In the genomic region with DNA sequence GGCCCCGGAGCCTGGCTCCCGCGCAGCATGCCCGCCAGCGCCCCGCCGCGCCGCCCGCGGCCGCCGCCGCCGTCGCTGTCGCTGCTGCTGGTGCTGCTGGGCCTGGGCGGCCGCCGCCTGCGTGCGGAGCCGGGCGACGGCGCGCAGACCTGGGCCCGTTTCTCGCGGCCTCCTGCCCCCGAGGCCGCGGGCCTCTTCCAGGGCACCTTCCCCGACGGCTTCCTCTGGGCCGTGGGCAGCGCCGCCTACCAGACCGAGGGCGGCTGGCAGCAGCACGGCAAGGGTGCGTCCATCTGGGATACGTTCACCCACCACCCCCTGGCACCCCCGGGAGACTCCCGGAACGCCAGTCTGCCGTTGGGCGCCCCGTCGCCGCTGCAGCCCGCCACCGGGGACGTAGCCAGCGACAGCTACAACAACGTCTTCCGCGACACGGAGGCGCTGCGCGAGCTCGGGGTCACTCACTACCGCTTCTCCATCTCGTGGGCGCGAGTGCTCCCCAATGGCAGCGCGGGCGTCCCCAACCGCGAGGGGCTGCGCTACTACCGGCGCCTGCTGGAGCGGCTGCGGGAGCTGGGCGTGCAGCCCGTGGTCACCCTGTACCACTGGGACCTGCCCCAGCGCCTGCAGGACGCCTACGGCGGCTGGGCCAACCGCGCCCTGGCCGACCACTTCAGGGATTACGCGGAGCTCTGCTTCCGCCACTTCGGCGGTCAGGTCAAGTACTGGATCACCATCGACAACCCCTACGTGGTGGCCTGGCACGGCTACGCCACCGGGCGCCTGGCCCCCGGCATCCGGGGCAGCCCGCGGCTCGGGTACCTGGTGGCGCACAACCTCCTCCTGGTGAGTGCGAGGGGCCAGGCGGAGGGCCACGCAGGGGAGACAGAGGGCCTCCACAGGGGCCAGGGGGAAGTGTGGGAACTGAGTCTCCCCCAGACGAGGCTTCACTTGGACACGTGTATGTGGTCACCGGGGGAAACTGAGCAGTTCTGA, we compare ENCODE assay signal across 9 cellular contexts. TPM values are rescaled to one million over a fixed set of nuclear protein-coding genes. Genes with fewer than 3 reads are reported as not detected.
DNase-seq lines count a peak whose midpoint lies in the region; ATAC-seq, FAIRE-seq and TF ChIP-seq lines count a peak whose summit lies in the region.
"Had no signal": no experiment of that assay in that cellular context is flagged by ENCODE, and none has a peak within 500 bp of the region (broad histone marks: within the 10 kb centered on the region; RNA-seq: fewer than 3 reads in every experiment).

A gene (plus strand): TSS at position 10 of the 996 bp plus-strand sequence. CDS start 18 bp downstream, at position 28.

- H3K9ac ChIP-seq in PC-3 (ENCODE audit: low read length) (no peak within 1 kb of the TSS), endothelial cell of umbilical vein (replicated peaks; ENCODE audit: extremely low read depth, insufficient read depth, low read length) (no peak within 1 kb of the TSS)

- CTCF ChIA-PET in PC-3 (lab: Charles Lee), result no interaction called here
- CTCF ChIA-PET in endothelial cell of umbilical vein (lab: Charles Lee), result interaction anchor here (0.9 to 1.6 kb wide), 6 partner anchors 11 to 366 kb away, joined by 3 to 4 read pairs (median 3); no protein-coding TSS in a partner anchor

- no peak for TF ChIP-seq CTCF in PC-3 (conservative IDR thresholded peaks at IDR 0.05; ENCODE audit: low read depth, low read length)
- TF ChIP-seq CTCF in endothelial cell of umbilical vein (IDR thresholded peaks at IDR 0.05; ENCODE audit: extremely low read depth in 1 of 2, insufficient read depth in 1 of 2, low read depth in 1 of 2, low read length in 2 of 2), result no peak
- no peak for TF ChIP-seq CTCF in mucosa of descending colon (IDR thresholded peaks at IDR 0.05)
- TF ChIP-seq CTCF in vagina (IDR thresholded peaks at IDR 0.05), result no peak

- DNase-seq in DMS53 treated with DMSO at 0.1 percent for 48 hours (lab: John Stamatoyannopoulos, UW; ENCODE audit: unreplicated experiment) (peak; percentile 24), PC-3 (no peak), endothelial cell of umbilical vein (ENCODE audit: low read depth, low spot score) (no peak), mucosa of descending colon (peak; percentile 16 to 61 (median 58)), vagina (ENCODE audit: extremely low spot score in 2 of 2) (no peak), hippocampal formation (lab: John Stamatoyannopoulos, UW) (no peak)

- BruUV-seq in PC-3 (replicated peaks; lab: Mats Ljungman, UMichigan) (no TSS peak), endothelial cell of umbilical vein (replicated peaks; lab: Mats Ljungman, UMichigan) (no TSS peak)

- TF ChIP-seq POLR2A in endothelial cell of umbilical vein (IDR thresholded peaks at IDR 0.05; ENCODE audit: low read depth, low read length) (no peak), vagina (IDR thresholded peaks at IDR 0.05) (no peak)

- dilution Hi-C loops in endothelial cell of umbilical vein (cut with MboI; ENCODE audit: extremely low pct_ligation_motif_present, low sequenced_read_pairs), result no loop called here

- H3K9me3 ChIP-seq in PC-3 (ENCODE audit: low read length) (no peaks in the 10 kb centered on the region), endothelial cell of umbilical vein (replicated peaks; ENCODE audit: control insufficient read depth, insufficient read depth, low read length) (no peaks in the 10 kb centered on the region), mucosa of descending colon (no peaks in the 10 kb centered on the region), vagina (no peaks in the 10 kb centered on the region)

- H3K36me3 ChIP-seq in PC-3 (ENCODE audit: low read depth, low read length) (no peaks in the 10 kb centered on the region), endothelial cell of umbilical vein (ENCODE audit: control insufficient read depth in 2 of 2, extremely low read depth in 1 of 2, insufficient read depth in 2 of 2, low read length in 2 of 2) (no peaks in the 10 kb centered on the region), mucosa of descending colon (ENCODE audit: low read depth) (no peaks in the 10 kb centered on the region), vagina (no peaks in the 10 kb centered on the region)

- H3K4me3 ChIP-seq in PC-3 (ENCODE audit: low read length) (peak within 1 kb of the TSS; percentile 47), endothelial cell of umbilical vein (replicated peaks in 1 of 3; ENCODE audit: insufficient read depth in 1 of 3, low read depth in 1 of 3, low read length in 3 of 3) (peak within 1 kb of the TSS; percentile 8 to 20 (median 15)), mucosa of descending colon (no peak within 1 kb of the TSS), vagina (peak within 1 kb of the TSS; percentile 52 to 66)

- POLR2A ChIA-PET in PC-3 (lab: Charles Lee; ENCODE audit: unreplicated experiment), result no interaction called here
- POLR2A ChIA-PET in endothelial cell of umbilical vein (lab: Charles Lee), result no interaction called here

- H3K27ac ChIP-seq in PC-3 (ENCODE audit: low read length) (no peak within 1 kb of the TSS), endothelial cell of umbilical vein (ENCODE audit: insufficient read depth, low read depth, low read length) (no peak within 1 kb of the TSS), vagina (peak within 1 kb of the TSS; percentile 57)

- H3K9me1 ChIP-seq in endothelial cell of umbilical vein (replicated peaks; ENCODE audit: control insufficient read depth, extremely low read depth, insufficient read depth, low read length), result no peaks in the 10 kb centered on the region

- FAIRE-seq in endothelial cell of umbilical vein (lab: Jason Lieb, UNC), result no peak

- no peaks in the 10 kb centered on the region for H3K79me2 ChIP-seq in PC-3 (ENCODE audit: low read length)
- no peaks in the 10 kb centered on the region for H3K79me2 ChIP-seq in endothelial cell of umbilical vein (ENCODE audit: control insufficient read depth, insufficient read depth, low read length)

- H3K27me3 ChIP-seq in PC-3 (ENCODE audit: low read length), result no peaks in the 10 kb centered on the region
- peaks cover 46 to 65% of the 10 kb centered on the region in 2 experiments for H3K27me3 ChIP-seq in endothelial cell of umbilical vein (ENCODE audit: control insufficient read depth in 2 of 2, insufficient read depth in 2 of 2, low read length in 2 of 2)
- H3K27me3 ChIP-seq in vagina, result no peaks in the 10 kb centered on the region

- no peaks in the 10 kb centered on the region for H3K9me2 ChIP-seq in PC-3 (replicated peaks; ENCODE audit: low read length)

- H2AFZ ChIP-seq in PC-3 (ENCODE audit: low read length), result peak within 1 kb of the TSS; percentile 55; the same call in 1 of the 2 replicates
- H2AFZ ChIP-seq in endothelial cell of umbilical vein (ENCODE audit: low read depth, low read length), result peak within 1 kb of the TSS; percentile 95

- no peaks in the 10 kb centered on the region for H4K20me1 ChIP-seq in PC-3 (ENCODE audit: low read length)
- H4K20me1 ChIP-seq in endothelial cell of umbilical vein (replicated peaks; ENCODE audit: control insufficient read depth, extremely low read depth, insufficient read depth, low read length), result no peaks in the 10 kb centered on the region

- H3K4me2 ChIP-seq in PC-3 (ENCODE audit: low read length) (peak within 1 kb of the TSS; percentile 57), endothelial cell of umbilical vein (ENCODE audit: insufficient read depth, low read length) (peak within 1 kb of the TSS; percentile 53)

- peak; percentile 31 for ATAC-seq in GM21515 (IDR thresholded peaks at IDR 0.05; ENCODE audit: unreplicated experiment)
- peak; percentile 60 for ATAC-seq in PC-3
- ATAC-seq in mucosa of descending colon, result peak; percentile 66
- no peak for ATAC-seq in HG03521 (IDR thresholded peaks at IDR 0.05; ENCODE audit: unreplicated experiment)

- no peaks in the 10 kb centered on the region for H3F3A ChIP-seq in PC-3 (ENCODE audit: low read length, unreplicated experiment)

- peaks cover 4% of the 10 kb centered on the region; the same call in 1 of the 2 replicates for H3K4me1 ChIP-seq in PC-3 (ENCODE audit: insufficient read depth, low read length)
- peaks cover 8% of the 10 kb centered on the region for H3K4me1 ChIP-seq in endothelial cell of umbilical vein (ENCODE audit: control insufficient read depth, extremely low read depth, insufficient read depth, low read length)
- H3K4me1 ChIP-seq in mucosa of descending colon (ENCODE audit: low read depth), result peaks cover 4% of the 10 kb centered on the region
- no peaks in the 10 kb centered on the region for H3K4me1 ChIP-seq in vagina

- intact Hi-C loops in PC-3 (cut with micrococcal nuclease), result no loop called here
- intact Hi-C loops in endothelial cell of umbilical vein (cut with micrococcal nuclease), result loop anchor here (1.0 to 2.0 kb wide), 2 partner anchors 12 to 430 kb away; a partner anchor contains a TSS
- intact Hi-C loops in mucosa of descending colon (cut with DNase I, micrococcal nuclease), result no loop called here
- intact Hi-C loops in vagina (cut with DNase I), result no loop called here

TF ChIP-seq in endothelial cell of umbilical vein, 7 proteins besides CTCF, POLR2A, EP300 and RAD21:
- TF ChIP-seq MYC (IDR thresholded peaks at IDR 0.05; ENCODE audit: low read depth, low read length) (no peak), GATA2 (IDR thresholded peaks at IDR 0.05; ENCODE audit: insufficient read depth, insufficient read length, low read depth, low read length) (no peak), EZH2 (IDR thresholded peaks at IDR 0.05; ENCODE audit: borderline replicate concordance, low read depth, low read length, severe bottlenecking) (peak; percentile 70), FOS (IDR thresholded peaks at IDR 0.05; ENCODE audit: borderline replicate concordance, insufficient read depth, low read length) (no peak), POLR2AphosphoS5 (IDR thresholded peaks at IDR 0.05; ENCODE audit: insufficient read depth, low read depth, low read length) (no peak), JUN (IDR thresholded peaks at IDR 0.05; ENCODE audit: borderline replicate concordance, insufficient read depth, insufficient read length, low read depth) (no peak)
- TF ChIP-seq, protein P1, sequence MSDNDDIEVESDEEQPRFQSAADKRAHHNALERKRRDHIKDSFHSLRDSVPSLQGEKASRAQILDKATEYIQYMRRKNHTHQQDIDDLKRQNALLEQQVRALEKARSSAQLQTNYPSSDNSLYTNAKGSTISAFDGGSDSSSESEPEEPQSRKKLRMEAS (IDR thresholded peaks at IDR 0.05; ENCODE audit: insufficient read depth, insufficient read length), result no peak

RNA-seq across cellular contexts. Expression of the gene that starts here (rescaled TPM):
- total RNA-seq in PC-3 (2014; rRNA removed) (0.07 TPM in 1 of 2 replicates, not detected in the other), endothelial cell of umbilical vein (0.07 and 0.12 TPM in 2 replicates), mucosa of descending colon (1 to 10 TPM in 1 of 3 donors, under 1 TPM in 2; 0.63 to 6.0 (median 0.84) TPM), vagina (1.7 TPM)
- 0.01 TPM in 1 of 2 replicates, not detected in the other for polyA plus RNA-seq in endothelial cell of umbilical vein
- polyA plus RNA-seq in endothelial cell of umbilical vein (2011; cell fraction: cytosol; rRNA removed), result 0.01 TPM in 1 of 2 replicates, not detected in the other
- polyA plus RNA-seq in endothelial cell of umbilical vein (2011; cell fraction: nucleus; rRNA removed), result 0.04 TPM in 1 of 2 replicates, not detected in the other
- not detected in 2 replicates for polyA plus RNA-seq in endothelial cell of umbilical vein (2012)
- not detected in 2 replicates for polyA minus RNA-seq in endothelial cell of umbilical vein
- not detected for polyA minus RNA-seq in endothelial cell of umbilical vein (2011; cell fraction: cytosol; rRNA and poly(A)+ RNA removed)
- not detected in 2 replicates for polyA minus RNA-seq in endothelial cell of umbilical vein (2011; cell fraction: nucleus; rRNA and poly(A)+ RNA removed)
- total RNA-seq: myocyte had no signal

Comparison
In these comparisons a context has a peak if more than half of its experiments do, and no peak if none do; other contexts are left out.
1. Peak in ATAC-seq, H3K4me3 ChIP-seq and H3K4me2 ChIP-seq in PC-3; RNA of the gene not detected or under 1 TPM.
2. DNase-seq: peak in DMS53 treated with DMSO at 0.1 percent for 48 hours (single experiment) and mucosa of descending colon (3 of 3); none in PC-3 (single experiment), endothelial cell of umbilical vein (single experiment), vagina (0 of 2) and hippocampal formation (0 of 2).